Comparison of ENCODE assay signal across 28 cellular contexts in the genomic region with DNA sequence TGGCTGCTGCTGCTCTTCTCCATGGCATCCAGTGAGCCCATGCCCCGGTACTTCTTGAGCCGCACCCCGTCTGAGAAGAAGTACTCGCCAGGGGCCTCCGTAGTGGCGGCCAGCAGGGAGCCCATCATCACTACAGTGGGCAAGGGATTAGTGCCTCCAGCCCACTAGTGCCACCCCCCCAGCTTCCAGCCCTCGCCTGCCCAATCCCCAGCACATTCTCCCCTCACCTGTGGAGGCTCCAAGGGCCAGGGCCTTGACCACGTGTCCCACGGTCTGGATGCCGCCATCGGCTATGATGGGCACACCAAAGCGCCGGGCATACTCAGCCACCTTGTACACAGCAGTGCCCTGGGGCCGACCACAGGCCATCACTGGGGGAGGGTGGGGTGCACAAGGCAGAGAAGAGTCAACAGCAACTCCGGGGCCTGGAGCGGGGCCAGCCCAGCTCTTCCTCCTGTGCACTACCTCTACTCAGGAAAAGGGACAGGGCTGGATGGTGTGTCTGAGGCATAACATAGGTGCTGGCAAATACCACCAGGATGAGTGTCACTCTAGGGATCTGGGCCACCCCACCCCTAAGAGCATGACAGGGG.
"Had no signal": no experiment of that assay in that cellular context is flagged by ENCODE, and none has a peak within 500 bp of the region (broad histone marks: within the 10 kb centered on the region; RNA-seq: fewer than 3 reads in every experiment).

No MANE protein-coding gene starts in this region.

- H3K27ac ChIP-seq: left lung, lower lobe of right lung, neutrophil, ovary, prostate gland, spleen, suprapubic skin, thoracic aorta, tibial artery, uterus had no signal

- H3K4me3 Mint-ChIP-seq: naive thymus-derived CD8-positive, alpha-beta T cell; nephron; neural crest cell; stimulated activated effector memory CD8-positive, alpha-beta T cell treated with anti-CD3 and anti-CD28 coated beads, Interleukin-12 subunit alpha, Interleukin-12 subunit beta, amount 100 ng/mL, for 72 hours; stimulated activated naive CD8-positive, alpha-beta T cell treated with anti-CD3 and anti-CD28 coated beads, Interleukin-15, Interleukin-2, amounts not matched to agents 100 ng/mL and 50 ng/mL, for 24 hours; type B pancreatic cell had no signal

- DNase-seq: hippocampal formation; left colon; lower lobe of right lung; mammary epithelial cell; mesenchymal stem cell; naive thymus-derived CD8-positive, alpha-beta T cell; occipital lobe; ovary; retina; small intestine; spleen; stimulated activated CD4-positive, alpha-beta T cell treated with anti-CD3 and anti-CD28 coated beads, Interleukin-4, amount 100 ng/mL, for 24 hours; stimulated activated naive CD4-positive, alpha-beta T cell; tibial artery; uterus had no signal

- H3K4me1 Mint-ChIP-seq: nephron; stimulated activated effector memory CD8-positive, alpha-beta T cell treated with anti-CD3 and anti-CD28 coated beads, Interleukin-12 subunit alpha, Interleukin-12 subunit beta, amount 100 ng/mL, for 72 hours had no signal

- H3K4me3 ChIP-seq: left lung, lower lobe of right lung, ovary, prostate gland, spleen, suprapubic skin, thoracic aorta, tibial artery, uterus had no signal

- H3K27ac Mint-ChIP-seq: nephron; stimulated activated effector memory CD8-positive, alpha-beta T cell treated with anti-CD3 and anti-CD28 coated beads, Interleukin-12 subunit alpha, Interleukin-12 subunit beta, amount 100 ng/mL, for 72 hours; stimulated activated naive CD8-positive, alpha-beta T cell treated with anti-CD3 and anti-CD28 coated beads, Interleukin-15, Interleukin-2, amounts not matched to agents 100 ng/mL and 50 ng/mL, for 24 hours; type B pancreatic cell had no signal

- FAIRE-seq: keratinocyte, small intestine had no signal

- ATAC-seq: left colon; left lung; lower lobe of right lung; naive thymus-derived CD8-positive, alpha-beta T cell; right cardiac atrium; sciatic nerve; stimulated activated effector memory CD8-positive, alpha-beta T cell treated with anti-CD3 and anti-CD28 coated beads, Interleukin-12 subunit alpha, Interleukin-12 subunit beta, amount 100 ng/mL, for 72 hours had no signal

- H3K27me3 Mint-ChIP-seq: naive thymus-derived CD8-positive, alpha-beta T cell; stimulated activated naive CD8-positive, alpha-beta T cell treated with anti-CD3 and anti-CD28 coated beads, Interleukin-15, Interleukin-2, amounts not matched to agents 100 ng/mL and 50 ng/mL, for 24 hours; type B pancreatic cell had no signal

- H3K9me3 Mint-ChIP-seq: naive thymus-derived CD8-positive, alpha-beta T cell; nephron; neural crest cell; stimulated activated effector memory CD8-positive, alpha-beta T cell treated with anti-CD3 and anti-CD28 coated beads, Interleukin-12 subunit alpha, Interleukin-12 subunit beta, amount 100 ng/mL, for 72 hours; stimulated activated naive CD8-positive, alpha-beta T cell treated with anti-CD3 and anti-CD28 coated beads, Interleukin-15, Interleukin-2, amounts not matched to agents 100 ng/mL and 50 ng/mL, for 24 hours; type B pancreatic cell had no signal

- H3K27me3 ChIP-seq: left lung, neutrophil, ovary, spleen, suprapubic skin, tibial artery, uterus had no signal

- H3K4me1 ChIP-seq: left lung, lower lobe of right lung, prostate gland, spleen, suprapubic skin, tibial artery, uterus had no signal

- H3K36me3 ChIP-seq: ovary, uterus had no signal

- H3K9me3 ChIP-seq: left lung, lower lobe of right lung, neutrophil, ovary, prostate gland, spleen, suprapubic skin, thoracic aorta, tibial artery, uterus had no signal
